26 cellular contexts compared by ENCODE assay signal in the genomic region with DNA sequence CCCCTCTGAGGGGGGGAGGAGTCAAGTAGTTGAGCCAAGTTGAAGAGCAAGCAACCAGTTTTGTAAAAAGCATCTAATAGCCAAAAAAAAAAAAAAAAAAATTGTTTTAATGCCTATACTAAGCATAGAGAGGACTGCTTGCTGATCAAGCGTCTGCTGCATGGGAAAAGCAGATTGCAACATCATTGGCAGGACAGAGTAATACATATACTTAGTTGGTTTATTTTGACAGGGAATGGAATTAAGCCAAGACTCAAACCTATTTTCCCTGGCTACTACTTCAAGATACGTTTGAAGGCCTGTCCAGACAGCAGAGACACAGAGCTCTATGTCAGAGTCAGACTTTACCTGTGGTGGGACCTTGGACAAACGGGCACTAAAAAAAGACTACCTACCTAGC.
DNase-seq lines count a peak whose midpoint lies in the region; ATAC-seq and TF ChIP-seq lines count a peak whose summit lies in the region.
"Had no signal": no experiment of that assay in that cellular context is flagged by ENCODE, and none has a peak within 500 bp of the region (broad histone marks: within the 10 kb centered on the region; RNA-seq: fewer than 3 reads in every experiment).

No MANE protein-coding gene starts in this region.

- no peaks in the 10 kb centered on the region for H3K9me3 Mint-ChIP-seq in activated T-cell treated with anti-CD3 and anti-CD28 coated beads, Interleukin-2, amount 50 U/mL, for 24 hours
- H3K9me3 Mint-ChIP-seq in naive thymus-derived CD8-positive, alpha-beta T cell, result no peaks in the 10 kb centered on the region
- H3K9me3 Mint-ChIP-seq: activated naive CD8-positive, alpha-beta T cell treated with anti-CD3 and anti-CD28 coated beads, Interleukin-2, amount 10 ng/mL, durations not matched to agents 7 days and 5 days had no signal

- peak overlapping the region; percentile 80; the same call in 1 of the 2 replicates for H3K4me2 ChIP-seq in OCI-LY1 (ENCODE audit: low read length)
- H3K4me2 ChIP-seq: A549, SK-N-SH had no signal

- no peak overlapping the region for H3K27ac ChIP-seq in OCI-LY1 (ENCODE audit: low read depth, low read length, poor library complexity, severe bottlenecking)
- H3K27ac ChIP-seq: A549, C4-2B, left lung, stomach had no signal

- peaks cover 43% of the 10 kb centered on the region for H3K4me1 Mint-ChIP-seq in activated T-cell treated with anti-CD3 and anti-CD28 coated beads, Interleukin-2, amount 50 U/mL, for 24 hours (ENCODE audit: low read depth)
- H3K4me1 Mint-ChIP-seq in naive thymus-derived CD8-positive, alpha-beta T cell, result peaks cover 7 to 38% (median 26%) of the 10 kb centered on the region in 4 donors

- no peak for DNase-seq in activated T-cell treated with anti-CD3 and anti-CD28 coated beads, Interleukin-2, amount 50 U/mL, for 24 hours
- DNase-seq in activated T-cell treated with anti-CD3 and anti-CD28 coated beads, Interleukin-2, amount 50 U/mL, for 1 hour, result no peak
- peak; percentile 37 to 82 for DNase-seq in cardiac fibroblast (ENCODE audit: low read depth in 2 of 2)
- no peak for DNase-seq in naive thymus-derived CD8-positive, alpha-beta T cell
- no peak for DNase-seq in retina
- DNase-seq: activated CD4-positive, alpha-beta T cell treated with anti-CD3 and anti-CD28 coated beads for 48 hours; activated T-cell treated with anti-CD3 and anti-CD28 coated beads for 4 hours; caudate nucleus; DMS79; left lung; MG63; mucosa of descending colon; NCI-H2081 treated with DMSO at 0.1 percent for 48 hours; NCI-H524 treated with DMSO at 0.1 percent for 48 hours; PC-3; right cardiac atrium; stomach had no signal

- ATAC-seq in naive thymus-derived CD8-positive, alpha-beta T cell, result no peak
- ATAC-seq in HG02973 (IDR thresholded peaks at IDR 0.05; ENCODE audit: unreplicated experiment), result no peak
- no peak for ATAC-seq in GM19463 (IDR thresholded peaks at IDR 0.05; ENCODE audit: unreplicated experiment)
- ATAC-seq: A549, HCT116, left lung, mucosa of descending colon, PC-3, right cardiac atrium had no signal

- H3K36me3 ChIP-seq in OCI-LY1 (ENCODE audit: insufficient read depth, low read length), result no peaks in the 10 kb centered on the region; the same call in 1 of the 2 replicates
- H3K36me3 ChIP-seq: left lung, MG63, neutrophil, stomach had no signal

- peaks cover 5% of the 10 kb centered on the region; the same call in 1 of the 2 replicates for H3F3A ChIP-seq in OCI-LY1 (ENCODE audit: insufficient read depth, low read length)

- no peak overlapping the region for H3K27ac Mint-ChIP-seq in activated T-cell treated with anti-CD3 and anti-CD28 coated beads, Interleukin-2, amount 50 U/mL, for 24 hours
- peak overlapping the region in 6 of 10 donors; percentile 18 to 99 (median 96) for H3K27ac Mint-ChIP-seq in naive thymus-derived CD8-positive, alpha-beta T cell

- H3K36me3 Mint-ChIP-seq in activated T-cell treated with anti-CD3 and anti-CD28 coated beads, Interleukin-2, amount 50 U/mL, for 24 hours (ENCODE audit: low read depth), result peaks cover 12% of the 10 kb centered on the region
- no peaks in the 10 kb centered on the region for H3K36me3 Mint-ChIP-seq in naive thymus-derived CD8-positive, alpha-beta T cell
- H3K36me3 Mint-ChIP-seq: activated naive CD8-positive, alpha-beta T cell treated with anti-CD3 and anti-CD28 coated beads, Interleukin-2, amount 10 ng/mL, durations not matched to agents 7 days and 5 days had no signal

- H2AFZ ChIP-seq in OCI-LY1 (ENCODE audit: low read length), result no peak overlapping the region

- H3K4me1 ChIP-seq in OCI-LY1 (ENCODE audit: insufficient read depth, low read length, severe bottlenecking), result peaks cover 43% of the 10 kb centered on the region

- no peaks in the 10 kb centered on the region for H4K20me1 ChIP-seq in OCI-LY1 (ENCODE audit: insufficient read depth, low read length)

- H3K27me3 Mint-ChIP-seq in activated T-cell treated with anti-CD3 and anti-CD28 coated beads, Interleukin-2, amount 50 U/mL, for 24 hours, result peaks cover 6% of the 10 kb centered on the region
- no peaks in the 10 kb centered on the region for H3K27me3 Mint-ChIP-seq in naive thymus-derived CD8-positive, alpha-beta T cell

- no peak overlapping the region for H3K4me3 ChIP-seq in OCI-LY1 (ENCODE audit: low read depth, low read length, poor library complexity, severe bottlenecking)
- H3K4me3 ChIP-seq in cardiac fibroblast (replicated peaks in 1 of 2; ENCODE audit: low read depth in 2 of 2, low read length in 2 of 2), result no peak overlapping the region
- H3K4me3 ChIP-seq: A549, left lung, MG63, mucosa of descending colon, stomach had no signal

- H3K79me2 ChIP-seq in OCI-LY1 (ENCODE audit: insufficient read depth, low read length), result no peaks in the 10 kb centered on the region

- no peaks in the 10 kb centered on the region for H3K9me2 ChIP-seq in OCI-LY1 (ENCODE audit: low read depth, low read length)
- H3K9me2 ChIP-seq: SK-N-SH had no signal

- POLR2A ChIA-PET in naive thymus-derived CD8-positive, alpha-beta T cell (lab: Charles Lee), result interaction anchor here (1.1 to 7.2 kb wide), 6 partner anchors 14 to 60 kb away, joined by 4 to 231 read pairs (median 10); no protein-coding TSS in a partner anchor

- H3K27me3 ChIP-seq in OCI-LY1 (ENCODE audit: insufficient read depth, low read length), result no peaks in the 10 kb centered on the region
- H3K27me3 ChIP-seq: neutrophil had no signal

- TF ChIP-seq CTCF in OCI-LY1 (IDR thresholded peaks at IDR 0.05; ENCODE audit: low read length) (no peak), cardiac fibroblast (IDR thresholded peaks at IDR 0.05; ENCODE audit: low read depth, low read length) (no peak)

- H3K9ac ChIP-seq in OCI-LY1 (ENCODE audit: low read length), result no peak overlapping the region
- H3K9ac ChIP-seq: SK-N-SH had no signal

- no peaks in the 10 kb centered on the region for H3K9me3 ChIP-seq in OCI-LY1 (ENCODE audit: low read length)
- H3K9me3 ChIP-seq: A549, left lung, MG63, mucosa of descending colon, neutrophil, SK-N-SH, stomach had no signal

- H3K4me3 Mint-ChIP-seq in activated T-cell treated with anti-CD3 and anti-CD28 coated beads, Interleukin-2, amount 50 U/mL, for 24 hours, result peak overlapping the region; percentile 84
- peak overlapping the region in 8 of 10 donors; percentile 7 to 100 (median 66) for H3K4me3 Mint-ChIP-seq in naive thymus-derived CD8-positive, alpha-beta T cell

Comparison
In these comparisons a context has a peak if more than half of its experiments do, and no peak if none do; other contexts are left out.
1. DNase-seq: peak in cardiac fibroblast (2 of 2); none in activated T-cell treated with anti-CD3 and anti-CD28 coated beads, Interleukin-2, amount 50 U/mL, for 24 hours (single experiment), activated T-cell treated with anti-CD3 and anti-CD28 coated beads, Interleukin-2, amount 50 U/mL, for 1 hour (single experiment), naive thymus-derived CD8-positive, alpha-beta T cell (0 of 10) and retina (single experiment).